In genomic region chr15:100349696-100350433, GRCh38 we compare ENCODE assay signal across 1 cellular context.
A peak's percentile ranks its signal among the peaks of the same experiment; 100 is the strongest.
TF ChIP-seq lines count a peak whose summit lies in the region.

No MANE protein-coding gene starts in this region.

TF ChIP-seq in K562, 482 proteins besides CTCF, POLR2A, EP300 and RAD21 (continued from another document and continues in another):
- peak; percentile 90 for TF ChIP-seq CREM (IDR thresholded peaks at IDR 0.05; ENCODE audit: low read depth)
- TF ChIP-seq PURB (CRISPR knock-in tag; IDR thresholded peaks at IDR 0.05; ENCODE audit: low read depth): no peak
- TF ChIP-seq ZNF324 (CRISPR knock-in tag; IDR thresholded peaks at IDR 0.05): no peak
- TF ChIP-seq E2F3 (CRISPR knock-in tag; IDR thresholded peaks at IDR 0.05): peak; percentile 56; the same call in 1 of the 2 replicates
- TF ChIP-seq EWSR1 (IDR thresholded peaks at IDR 0.05; ENCODE audit: borderline replicate concordance, low read depth, partially characterized antibody): no peak
- peak; percentile 56 for TF ChIP-seq ATF1 (CRISPR knock-in tag; IDR thresholded peaks at IDR 0.05)
- peak; percentile 83 for TF ChIP-seq ATF1 (tag; IDR thresholded peaks at IDR 0.05)
- TF ChIP-seq ZNF77 (CRISPR knock-in tag; IDR thresholded peaks at IDR 0.05): no peak
- no peak for TF ChIP-seq ZBTB43 (CRISPR knock-in tag; IDR thresholded peaks at IDR 0.05)
- no peak for TF ChIP-seq HDAC6 (IDR thresholded peaks at IDR 0.05; ENCODE audit: low read depth, low read length)
- TF ChIP-seq ZFX (CRISPR knock-in tag; IDR thresholded peaks at IDR 0.05): peak; percentile 39; the same call in 1 of the 2 replicates
- no peak for TF ChIP-seq ZNF699 (CRISPR knock-in tag; IDR thresholded peaks at IDR 0.05; ENCODE audit: insufficient replicate concordance)
- TF ChIP-seq RBFOX2 (IDR thresholded peaks at IDR 0.05; ENCODE audit: low read depth, low read length): peak; percentile 72
- no peak for TF ChIP-seq ZBTB34 (CRISPR knock-in tag; IDR thresholded peaks at IDR 0.05)
- peak; percentile 37; the same call in 1 of the 2 replicates for TF ChIP-seq PHF8 (IDR thresholded peaks at IDR 0.05; ENCODE audit: borderline replicate concordance, low read length)
- TF ChIP-seq, protein P1, sequence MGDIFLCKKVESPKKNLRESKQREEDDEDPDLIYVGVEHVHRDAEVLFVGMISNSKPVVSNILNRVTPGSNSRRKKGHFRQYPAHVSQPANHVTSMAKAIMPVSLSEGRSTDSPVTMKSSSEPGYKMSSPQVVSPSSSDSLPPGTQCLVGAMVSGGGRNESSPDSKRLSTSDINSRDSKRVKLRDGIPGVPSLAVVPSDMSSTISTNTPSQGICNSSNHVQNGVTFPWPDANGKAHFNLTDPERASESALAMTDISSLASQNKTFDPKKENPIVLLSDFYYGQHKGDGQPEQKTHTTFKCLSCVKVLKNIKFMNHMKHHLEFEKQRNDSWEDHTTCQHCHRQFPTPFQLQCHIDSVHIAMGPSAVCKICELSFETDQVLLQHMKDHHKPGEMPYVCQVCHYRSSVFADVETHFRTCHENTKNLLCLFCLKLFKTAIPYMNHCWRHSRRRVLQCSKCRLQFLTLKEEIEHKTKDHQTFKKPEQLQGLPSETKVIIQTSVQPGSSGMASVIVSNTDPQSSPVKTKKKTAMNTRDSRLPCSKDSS (IDR thresholded peaks at IDR 0.05; ENCODE audit: low read depth, partially characterized antibody): no peak
- TF ChIP-seq, protein P2, sequence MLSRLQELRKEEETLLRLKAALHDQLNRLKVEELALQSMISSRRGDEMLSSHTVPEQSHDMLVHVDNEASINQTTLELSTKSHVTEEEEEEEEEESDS (CRISPR knock-in tag; IDR thresholded peaks at IDR 0.05): no peak
- TF ChIP-seq GABPA (tag; conservative IDR thresholded peaks at IDR 0.05; ENCODE audit: low read depth): no peak
- no peak for TF ChIP-seq SETDB1 (IDR thresholded peaks at IDR 0.05; ENCODE audit: low read length)
- no peak for TF ChIP-seq STAG1 (CRISPR knock-in tag; IDR thresholded peaks at IDR 0.05; ENCODE audit: borderline replicate concordance)
- peak; percentile 36; the same call in 1 of the 2 replicates for TF ChIP-seq MGA (IDR thresholded peaks at IDR 0.05)
- TF ChIP-seq MTA2 (IDR thresholded peaks at IDR 0.05; ENCODE audit: low read depth): no peak
- no peak for TF ChIP-seq CHD7 (IDR thresholded peaks at IDR 0.05; ENCODE audit: low read depth, low read length)
- peak; percentile 37 for TF ChIP-seq PHF20 (IDR thresholded peaks at IDR 0.05; ENCODE audit: partially characterized antibody)
